1 cellular context compared by ENCODE assay signal in genomic region chr6:42727084-42727601, GRCh38.
TF ChIP-seq lines count a peak whose summit lies in the region.

No MANE protein-coding gene starts in this region.

TF ChIP-seq in K562, 482 proteins besides CTCF, POLR2A, EP300 and RAD21:
- TF ChIP-seq ZBTB33 (CRISPR knock-in tag; IDR thresholded peaks at IDR 0.05): 0 out of 2 replicates have a peak, but pooled peaks have one; percentile 10
- TF ChIP-seq ELF2 (CRISPR knock-in tag; IDR thresholded peaks at IDR 0.05): no peak
